In genomic region chr7:151016505-151016904, GRCh38 we compare ENCODE assay signal across 1 cellular context.
A peak's percentile ranks its signal among the peaks of the same experiment; 100 is the strongest.
TF ChIP-seq lines count a peak whose summit lies in the region.

No MANE protein-coding gene starts in this region.

TF ChIP-seq in K562, 482 proteins besides CTCF, POLR2A, EP300 and RAD21:
- TF ChIP-seq ZC3H4 (CRISPR knock-in tag; IDR thresholded peaks at IDR 0.05; ENCODE audit: borderline replicate concordance) (no peak), EP400 (IDR thresholded peaks at IDR 0.05) (no peak), RBFOX2 (IDR thresholded peaks at IDR 0.05; ENCODE audit: low read depth, low read length) (peak; percentile 43; the same call in 1 of the 2 replicates), SUPT5H (IDR thresholded peaks at IDR 0.05) (peak; percentile 44; the same call in 1 of the 2 replicates), MCM3 (IDR thresholded peaks at IDR 0.05) (no peak), ETV5 (CRISPR knock-in tag; IDR thresholded peaks at IDR 0.05; ENCODE audit: low read depth) (no peak), ETS2 (tag; IDR thresholded peaks at IDR 0.05; ENCODE audit: borderline replicate concordance, poor library complexity, severe bottlenecking) (no peak), KHSRP (IDR thresholded peaks at IDR 0.05) (no peak), THRA (IDR thresholded peaks at IDR 0.05) (no peak), ZNF140 (CRISPR knock-in tag; IDR thresholded peaks at IDR 0.05) (no peak)
